Comparison of ENCODE assay signal across 14 cellular contexts in the genomic region with DNA sequence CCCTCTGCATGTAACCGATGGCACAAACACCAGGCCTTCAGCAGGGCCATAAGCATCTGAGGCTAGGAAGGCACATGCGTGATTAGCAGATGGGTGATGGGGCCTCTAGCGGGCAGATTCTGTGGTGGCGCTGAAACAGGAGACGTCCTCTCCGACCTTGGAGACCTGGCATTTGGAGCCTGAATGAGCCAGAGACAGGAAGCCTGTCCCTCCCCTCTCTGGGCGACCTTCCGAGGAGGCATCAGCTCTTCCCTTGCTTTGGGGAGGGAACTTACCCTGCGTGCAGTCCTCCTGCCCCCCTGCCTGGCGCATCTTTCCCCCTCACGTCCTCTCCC.
DNase-seq lines count a peak whose midpoint lies in the region; ATAC-seq and TF ChIP-seq lines count a peak whose summit lies in the region.
"Had no signal": no experiment of that assay in that cellular context is flagged by ENCODE, and none has a peak within 500 bp of the region (broad histone marks: within the 10 kb centered on the region; RNA-seq: fewer than 3 reads in every experiment).

No MANE protein-coding gene starts in this region.

- no peaks in the 10 kb centered on the region for H3K9me2 ChIP-seq in GM23338 (ENCODE audit: insufficient read depth)

- ATAC-seq in GM23338 (no peak), GM18867 (IDR thresholded peaks at IDR 0.05; ENCODE audit: unreplicated experiment) (no peak), HG03571 (IDR thresholded peaks at IDR 0.05; ENCODE audit: unreplicated experiment) (no peak)
- ATAC-seq: CD8-positive, alpha-beta T cell had no signal

- no peak overlapping the region for H3K4me3 ChIP-seq in GM23338
- H3K4me3 ChIP-seq: BLaER1 treated with 17β-estradiol and CSF1 and Interleukin-3, amounts not matched to agents 10 nM and 100 nM had no signal

- no peaks in the 10 kb centered on the region for H3K9me3 Mint-ChIP-seq in GM23338
- H3K9me3 Mint-ChIP-seq: CD8-positive, alpha-beta T cell had no signal

- H3K36me3 Mint-ChIP-seq in GM23338 (ENCODE audit: low read depth) = no peaks in the 10 kb centered on the region
- H3K36me3 Mint-ChIP-seq: CD8-positive, alpha-beta T cell had no signal

- no peaks in the 10 kb centered on the region for H3F3A ChIP-seq in GM23338 (replicated peaks; ENCODE audit: low read depth)

- H3K4me1 Mint-ChIP-seq in GM23338 = peaks cover 31% of the 10 kb centered on the region
- H3K4me1 Mint-ChIP-seq: B cell had no signal

- H3K27me3 ChIP-seq in GM23338 (ENCODE audit: insufficient read depth) = no peaks in the 10 kb centered on the region
- H3K27me3 ChIP-seq: BLaER1 treated with 17β-estradiol and CSF1 and Interleukin-3, amounts not matched to agents 10 nM and 100 nM had no signal

- H3K27ac Mint-ChIP-seq in GM23338 = no peak overlapping the region
- H3K27ac Mint-ChIP-seq: B cell; CD8-positive, alpha-beta T cell had no signal

- no peak overlapping the region for H3K4me2 ChIP-seq in GM23338
- H3K4me2 ChIP-seq: BLaER1 treated with 17β-estradiol and CSF1 and Interleukin-3, amounts not matched to agents 10 nM and 100 nM had no signal

- peak; percentile 23 to 24 for DNase-seq in NCI-H524 (lab: John Stamatoyannopoulos, UW)
- no peak for DNase-seq in NCI-H524 treated with DMSO at 0.1 percent for 48 hours (lab: John Stamatoyannopoulos, UW)
- peak; percentile 11 for DNase-seq in GM23338 (ENCODE audit: low spot score)
- DNase-seq in RPMI8226 = peak; percentile 14
- DNase-seq in left kidney (ENCODE audit: low read depth, low spot score) = peak; percentile 75
- DNase-seq in activated gamma-delta T cell (lab: John Stamatoyannopoulos, UW) = no peak
- DNase-seq: Calu3; CD8-positive, alpha-beta T cell; DMS79 treated with DMSO at 0.1 percent for 48 hours; GF-D8 had no signal

- peaks cover 8% of the 10 kb centered on the region for H3K27me3 Mint-ChIP-seq in GM23338 (ENCODE audit: insufficient read depth, low read depth, poor library complexity)

- H2AFZ ChIP-seq in GM23338 = no peak overlapping the region

- no peak overlapping the region for H3K27ac ChIP-seq in GM23338 (ENCODE audit: low read depth)
- H3K27ac ChIP-seq: BLaER1 treated with 17β-estradiol and CSF1 and Interleukin-3, amounts not matched to agents 10 nM and 100 nM had no signal

- TF ChIP-seq CTCF in GM23338 (conservative IDR thresholded peaks at IDR 0.05; ENCODE audit: low read depth in 2 of 2) = no peak

- H4K20me1 ChIP-seq in GM23338 (replicated peaks; ENCODE audit: insufficient read depth) = no peaks in the 10 kb centered on the region

- H3K4me1 ChIP-seq in GM23338 (ENCODE audit: insufficient read depth) = peaks cover 17% of the 10 kb centered on the region; the same call in 1 of the 2 replicates

- H3K4me3 Mint-ChIP-seq in GM23338 = no peak overlapping the region
- H3K4me3 Mint-ChIP-seq: B cell; CD8-positive, alpha-beta T cell had no signal

- H3K79me2 ChIP-seq in GM23338 (replicated peaks; ENCODE audit: insufficient read depth) = no peaks in the 10 kb centered on the region

- H3K36me3 ChIP-seq in GM23338 (ENCODE audit: insufficient read depth) = no peaks in the 10 kb centered on the region
- H3K36me3 ChIP-seq: BLaER1 treated with 17β-estradiol and CSF1 and Interleukin-3, amounts not matched to agents 10 nM and 100 nM had no signal

TF ChIP-seq in GM23338, 12 proteins besides CTCF, POLR2A, EP300 and RAD21 (continues in another document):
- TF ChIP-seq EZH2phosphoT487 (IDR thresholded peaks at IDR 0.05; ENCODE audit: unreplicated experiment) (no peak), POLR2AphosphoS5 (IDR thresholded peaks at IDR 0.05; ENCODE audit: low read depth) (no peak), ZNF114 (CRISPR knock-in tag; IDR thresholded peaks at IDR 0.05) (no peak)
- TF ChIP-seq, protein P1, sequence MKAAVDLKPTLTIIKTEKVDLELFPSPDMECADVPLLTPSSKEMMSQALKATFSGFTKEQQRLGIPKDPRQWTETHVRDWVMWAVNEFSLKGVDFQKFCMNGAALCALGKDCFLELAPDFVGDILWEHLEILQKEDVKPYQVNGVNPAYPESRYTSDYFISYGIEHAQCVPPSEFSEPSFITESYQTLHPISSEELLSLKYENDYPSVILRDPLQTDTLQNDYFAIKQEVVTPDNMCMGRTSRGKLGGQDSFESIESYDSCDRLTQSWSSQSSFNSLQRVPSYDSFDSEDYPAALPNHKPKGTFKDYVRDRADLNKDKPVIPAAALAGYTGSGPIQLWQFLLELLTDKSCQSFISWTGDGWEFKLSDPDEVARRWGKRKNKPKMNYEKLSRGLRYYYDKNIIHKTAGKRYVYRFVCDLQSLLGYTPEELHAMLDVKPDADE (IDR thresholded peaks at IDR 0.05) = no peak
- TF ChIP-seq, protein P2, sequence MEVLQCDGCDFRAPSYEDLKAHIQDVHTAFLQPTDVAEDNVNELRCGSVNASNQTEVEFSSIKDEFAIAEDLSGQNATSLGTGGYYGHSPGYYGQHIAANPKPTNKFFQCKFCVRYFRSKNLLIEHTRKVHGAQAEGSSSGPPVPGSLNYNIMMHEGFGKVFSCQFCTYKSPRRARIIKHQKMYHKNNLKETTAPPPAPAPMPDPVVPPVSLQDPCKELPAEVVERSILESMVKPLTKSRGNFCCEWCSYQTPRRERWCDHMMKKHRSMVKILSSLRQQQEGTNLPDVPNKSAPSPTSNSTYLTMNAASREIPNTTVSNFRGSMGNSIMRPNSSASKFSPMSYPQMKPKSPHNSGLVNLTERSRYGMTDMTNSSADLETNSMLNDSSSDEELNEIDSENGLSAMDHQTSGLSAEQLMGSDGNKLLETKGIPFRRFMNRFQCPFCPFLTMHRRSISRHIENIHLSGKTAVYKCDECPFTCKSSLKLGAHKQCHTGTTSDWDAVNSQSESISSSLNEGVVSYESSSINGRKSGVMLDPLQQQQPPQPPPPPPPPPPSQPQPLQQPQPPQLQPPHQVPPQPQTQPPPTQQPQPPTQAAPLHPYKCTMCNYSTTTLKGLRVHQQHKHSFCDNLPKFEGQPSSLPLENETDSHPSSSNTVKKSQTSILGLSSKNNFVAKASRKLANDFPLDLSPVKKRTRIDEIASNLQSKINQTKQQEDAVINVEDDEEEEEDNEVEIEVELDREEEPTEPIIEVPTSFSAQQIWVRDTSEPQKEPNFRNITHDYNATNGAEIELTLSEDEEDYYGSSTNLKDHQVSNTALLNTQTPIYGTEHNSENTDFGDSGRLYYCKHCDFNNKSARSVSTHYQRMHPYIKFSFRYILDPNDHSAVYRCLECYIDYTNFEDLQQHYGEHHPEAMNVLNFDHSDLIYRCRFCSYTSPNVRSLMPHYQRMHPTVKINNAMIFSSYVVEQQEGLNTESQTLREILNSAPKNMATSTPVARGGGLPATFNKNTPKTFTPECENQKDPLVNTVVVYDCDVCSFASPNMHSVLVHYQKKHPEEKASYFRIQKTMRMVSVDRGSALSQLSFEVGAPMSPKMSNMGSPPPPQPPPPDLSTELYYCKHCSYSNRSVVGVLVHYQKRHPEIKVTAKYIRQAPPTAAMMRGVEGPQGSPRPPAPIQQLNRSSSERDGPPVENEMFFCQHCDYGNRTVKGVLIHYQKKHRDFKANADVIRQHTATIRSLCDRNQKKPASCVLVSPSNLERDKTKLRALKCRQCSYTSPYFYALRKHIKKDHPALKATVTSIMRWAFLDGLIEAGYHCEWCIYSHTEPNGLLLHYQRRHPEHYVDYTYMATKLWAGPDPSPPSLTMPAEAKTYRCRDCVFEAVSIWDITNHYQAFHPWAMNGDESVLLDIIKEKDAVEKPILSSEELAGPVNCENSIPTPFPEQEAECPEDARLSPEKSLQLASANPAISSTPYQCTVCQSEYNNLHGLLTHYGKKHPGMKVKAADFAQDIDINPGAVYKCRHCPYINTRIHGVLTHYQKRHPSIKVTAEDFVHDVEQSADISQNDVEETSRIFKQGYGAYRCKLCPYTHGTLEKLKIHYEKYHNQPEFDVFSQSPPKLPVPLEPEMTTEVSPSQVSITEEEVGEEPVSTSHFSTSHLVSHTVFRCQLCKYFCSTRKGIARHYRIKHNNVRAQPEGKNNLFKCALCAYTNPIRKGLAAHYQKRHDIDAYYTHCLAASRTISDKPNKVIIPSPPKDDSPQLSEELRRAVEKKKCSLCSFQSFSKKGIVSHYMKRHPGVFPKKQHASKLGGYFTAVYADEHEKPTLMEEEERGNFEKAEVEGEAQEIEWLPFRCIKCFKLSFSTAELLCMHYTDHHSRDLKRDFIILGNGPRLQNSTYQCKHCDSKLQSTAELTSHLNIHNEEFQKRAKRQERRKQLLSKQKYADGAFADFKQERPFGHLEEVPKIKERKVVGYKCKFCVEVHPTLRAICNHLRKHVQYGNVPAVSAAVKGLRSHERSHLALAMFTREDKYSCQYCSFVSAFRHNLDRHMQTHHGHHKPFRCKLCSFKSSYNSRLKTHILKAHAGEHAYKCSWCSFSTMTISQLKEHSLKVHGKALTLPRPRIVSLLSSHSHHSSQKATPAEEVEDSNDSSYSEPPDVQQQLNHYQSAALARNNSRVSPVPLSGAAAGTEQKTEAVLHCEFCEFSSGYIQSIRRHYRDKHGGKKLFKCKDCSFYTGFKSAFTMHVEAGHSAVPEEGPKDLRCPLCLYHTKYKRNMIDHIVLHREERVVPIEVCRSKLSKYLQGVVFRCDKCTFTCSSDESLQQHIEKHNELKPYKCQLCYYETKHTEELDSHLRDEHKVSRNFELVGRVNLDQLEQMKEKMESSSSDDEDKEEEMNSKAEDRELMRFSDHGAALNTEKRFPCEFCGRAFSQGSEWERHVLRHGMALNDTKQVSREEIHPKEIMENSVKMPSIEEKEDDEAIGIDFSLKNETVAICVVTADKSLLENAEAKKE (CRISPR knock-in tag; IDR thresholded peaks at IDR 0.05) = no peak

Comparison
In these comparisons a context has a peak if more than half of its experiments do, and no peak if none do; other contexts are left out.
1. DNase-seq: peak in NCI-H524 (2 of 2), GM23338 (single experiment), RPMI8226 (single experiment) and left kidney (single experiment); none in NCI-H524 treated with DMSO at 0.1 percent for 48 hours (single experiment) and activated gamma-delta T cell (single experiment).